ENCODE assay signal across 3 cellular contexts in genomic region chr2:85341269-85342029, GRCh38.
TF ChIP-seq lines count a peak whose summit lies in the region.

No MANE protein-coding gene starts in this region.

TF ChIP-seq in A549, 52 proteins besides CTCF, POLR2A, EP300 and RAD21:
- TF ChIP-seq MAFK (IDR thresholded peaks at IDR 0.05; ENCODE audit: partially characterized antibody): no peak
- TF ChIP-seq MYC (IDR thresholded peaks at IDR 0.05; ENCODE audit: borderline replicate concordance, low read length): no peak
- TF ChIP-seq ZNF302 (CRISPR knock-in tag; IDR thresholded peaks at IDR 0.05): no peak
- no peak for TF ChIP-seq BHLHE40 (IDR thresholded peaks at IDR 0.05; ENCODE audit: low read depth, low read length)

TF ChIP-seq in GM23338, 12 proteins besides CTCF, POLR2A, EP300 and RAD21:
- TF ChIP-seq EZH2phosphoT487 (IDR thresholded peaks at IDR 0.05; ENCODE audit: unreplicated experiment) (no peak), REST (IDR thresholded peaks at IDR 0.05; ENCODE audit: unreplicated experiment) (no peak), NANOG (IDR thresholded peaks at IDR 0.05; ENCODE audit: borderline replicate concordance) (no peak), JUNB (IDR thresholded peaks at IDR 0.05; ENCODE audit: unreplicated experiment) (no peak), POLR2AphosphoS5 (IDR thresholded peaks at IDR 0.05; ENCODE audit: low read depth) (no peak), STAT1 (IDR thresholded peaks at IDR 0.05; ENCODE audit: unreplicated experiment) (no peak)

TF ChIP-seq in K562, 482 proteins besides CTCF, POLR2A, EP300 and RAD21:
- TF ChIP-seq PRDM10 (IDR thresholded peaks at IDR 0.05; ENCODE audit: partially characterized antibody) (no peak), POLR2G (IDR thresholded peaks at IDR 0.05; ENCODE audit: low read depth, low read length) (peak; percentile 59)
